ENCODE assay signal across 9 cellular contexts in genomic region chr20:43191946-43192847, GRCh38. TPM values are rescaled to one million over a fixed set of nuclear protein-coding genes. Genes with fewer than 3 reads are reported as not detected.
DNase-seq lines count a peak whose midpoint lies in the region; ATAC-seq and TF ChIP-seq lines count a peak whose summit lies in the region.
"Had no signal": no experiment of that assay in that cellular context is flagged by ENCODE, and none has a peak within 500 bp of the region (broad histone marks: within the 10 kb centered on the region; RNA-seq: fewer than 3 reads in every experiment).

No MANE protein-coding gene starts in this region.

- H3K27me3 Mint-ChIP-seq in GM23338 (ENCODE audit: insufficient read depth, low read depth, poor library complexity), result peaks cover 22% of the 10 kb centered on the region

- no peaks in the 10 kb centered on the region for H3K9me2 ChIP-seq in GM23338 (ENCODE audit: insufficient read depth)

- no peaks in the 10 kb centered on the region for H3K4me1 ChIP-seq in GM23338 (ENCODE audit: insufficient read depth)
- H3K4me1 ChIP-seq in upper lobe of right lung, result peaks cover 4% of the 10 kb centered on the region
- H3K4me1 ChIP-seq: breast epithelium had no signal

- peak; percentile 49 for DNase-seq in AG08396 (ENCODE audit: low spot score)
- DNase-seq in GM23338 (ENCODE audit: low spot score), result peak; percentile 43
- peak; percentile 55 for DNase-seq in RWPE1 (ENCODE audit: low spot score)
- no peak for DNase-seq in left ventricle myocardium superior
- no peak for DNase-seq in upper lobe of right lung
- DNase-seq in NCI-H226, result no peak

- H3K4me2 ChIP-seq in GM23338, result no peak overlapping the region

- H3K27me3 ChIP-seq in GM23338 (ENCODE audit: insufficient read depth), result peaks cover 41% of the 10 kb centered on the region
- peaks cover 42% of the 10 kb centered on the region for H3K27me3 ChIP-seq in upper lobe of right lung

- POLR2A ChIA-PET in RWPE1 (lab: Yijun Ruan, JAX; ENCODE audit: low non-redundant PET), result no interaction called here

- no peaks in the 10 kb centered on the region for H3K79me2 ChIP-seq in GM23338 (replicated peaks; ENCODE audit: insufficient read depth)

- H3K4me3 ChIP-seq in GM23338 (no peak overlapping the region), upper lobe of right lung (no peak overlapping the region)
- H3K4me3 ChIP-seq: breast epithelium had no signal

- no peaks in the 10 kb centered on the region for H3K36me3 ChIP-seq in GM23338 (ENCODE audit: insufficient read depth)
- no peaks in the 10 kb centered on the region for H3K36me3 ChIP-seq in upper lobe of right lung
- H3K36me3 ChIP-seq: breast epithelium had no signal

- H3K4me1 Mint-ChIP-seq in GM23338, result no peaks in the 10 kb centered on the region; the same call in 2 of the 3 replicates

- CTCF ChIA-PET in RWPE1 (lab: Yijun Ruan, JAX), result interaction anchor here (0.6 to 3.5 kb wide), 11 partner anchors 9 to 1500 kb away, joined by 3 to 12 read pairs (median 4); no protein-coding TSS in a partner anchor

- TF ChIP-seq CTCF in GM23338 (conservative IDR thresholded peaks at IDR 0.05; ENCODE audit: low read depth in 2 of 2) (peak; percentile 37 to 56), RWPE1 (conservative IDR thresholded peaks at IDR 0.05; ENCODE audit: low read depth) (peak; percentile 62), upper lobe of right lung (IDR thresholded peaks at IDR 0.05) (peak; percentile 40)

- H3K9me3 ChIP-seq in upper lobe of right lung, result no peaks in the 10 kb centered on the region
- H3K9me3 ChIP-seq: breast epithelium had no signal

- no peak overlapping the region for H2AFZ ChIP-seq in GM23338

- no peaks in the 10 kb centered on the region for H4K20me1 ChIP-seq in GM23338 (replicated peaks; ENCODE audit: insufficient read depth)

- H3K27ac ChIP-seq in GM23338 (ENCODE audit: low read depth) (no peak overlapping the region), RWPE1 (no peak overlapping the region), upper lobe of right lung (no peak overlapping the region)
- H3K27ac ChIP-seq: breast epithelium had no signal

- H3F3A ChIP-seq in GM23338 (replicated peaks; ENCODE audit: low read depth), result no peaks in the 10 kb centered on the region

- intact Hi-C loops in left ventricle myocardium superior (cut with micrococcal nuclease), result no loop called here
- intact Hi-C loops in upper lobe of right lung (cut with DNase I), result no loop called here

- peak; percentile 67 for ATAC-seq in GM23338
- ATAC-seq in left ventricle myocardium superior, result peak; percentile 49
- ATAC-seq in upper lobe of right lung, result peak; percentile 62
- no peak for ATAC-seq in GM18517 (IDR thresholded peaks at IDR 0.05; ENCODE audit: unreplicated experiment)
- no peak for ATAC-seq in HG02759 (IDR thresholded peaks at IDR 0.05; ENCODE audit: unreplicated experiment)

- no peak overlapping the region for H3K4me3 Mint-ChIP-seq in GM23338

- no peak overlapping the region for H3K27ac Mint-ChIP-seq in GM23338

- peaks cover 87% of the 10 kb centered on the region for H3K9me3 Mint-ChIP-seq in GM23338

- peaks cover 20% of the 10 kb centered on the region; the same call in 2 of the 3 replicates for H3K36me3 Mint-ChIP-seq in GM23338 (ENCODE audit: low read depth)

TF ChIP-seq in GM23338, 12 proteins besides CTCF, POLR2A, EP300 and RAD21:
- TF ChIP-seq POLR2AphosphoS5 (IDR thresholded peaks at IDR 0.05; ENCODE audit: low read depth) (no peak), EZH2phosphoT487 (IDR thresholded peaks at IDR 0.05; ENCODE audit: unreplicated experiment) (no peak), STAT1 (IDR thresholded peaks at IDR 0.05; ENCODE audit: unreplicated experiment) (no peak), EZH2 (IDR thresholded peaks at IDR 0.05; ENCODE audit: low read depth, unreplicated experiment) (no peak), REST (IDR thresholded peaks at IDR 0.05; ENCODE audit: unreplicated experiment) (no peak), JUNB (IDR thresholded peaks at IDR 0.05; ENCODE audit: unreplicated experiment) (no peak), ZNF114 (CRISPR knock-in tag; IDR thresholded peaks at IDR 0.05) (no peak), ZNF462 (CRISPR knock-in tag; IDR thresholded peaks at IDR 0.05) (no peak)

RNA-seq across cellular contexts. Expression of gene PTPRT, which starts 2.5 kb away (rescaled TPM):
- not detected in 2 replicates for total RNA-seq in GM23338 (2014; rRNA removed; shearing (Covaris generic))
- polyA plus RNA-seq in GM23338 (2016; fragmentation: Nextera tagmentation; extraction: Ambion mirVana), result not detected in 2 replicates
- total RNA-seq in left ventricle myocardium superior, result 0.10 TPM
- total RNA-seq in upper lobe of right lung, result 0.46 TPM

Comparison
In these comparisons a context has a peak if more than half of its experiments do, and no peak if none do; other contexts are left out.
1. DNase-seq: peak in AG08396 (single experiment), GM23338 (single experiment) and RWPE1 (single experiment); none in left ventricle myocardium superior (single experiment), upper lobe of right lung (single experiment) and NCI-H226 (single experiment).
2. ATAC-seq: peak in GM23338 (single experiment), left ventricle myocardium superior (single experiment) and upper lobe of right lung (single experiment); none in GM18517 (single experiment) and HG02759 (single experiment).
3. Peak in every context shown above with its lines, with median percentiles within 50 percentile points of each other: CTCF ChIP-seq.